Comparison of ENCODE assay signal across 9 cellular contexts in genomic region chr13:112931028-112931934, GRCh38. TPM values are rescaled to one million over a fixed set of nuclear protein-coding genes. Genes with fewer than 3 reads are reported as not detected.
DNase-seq lines count a peak whose midpoint lies in the region; ATAC-seq and TF ChIP-seq lines count a peak whose summit lies in the region.
"Had no signal": no experiment of that assay in that cellular context is flagged by ENCODE, and none has a peak within 500 bp of the region (broad histone marks: within the 10 kb centered on the region; RNA-seq: fewer than 3 reads in every experiment).

No MANE protein-coding gene starts in this region.

- H3K23ac ChIP-seq in mesendoderm (ENCODE audit: low read length): no peak overlapping the region

- no peak overlapping the region for H3K27ac ChIP-seq in mesendoderm (ENCODE audit: low read depth, low read length)

- no peak overlapping the region for H3K56ac ChIP-seq in mesendoderm (ENCODE audit: low read length)

- no peak overlapping the region for H2BK5ac ChIP-seq in mesendoderm (ENCODE audit: low read length)

- H3K9ac ChIP-seq in mesendoderm (ENCODE audit: low read length): no peak overlapping the region

- no CpG with 5 or more reads among the region's 32 CpGs for WGBS in mesendoderm (ENCODE audit: extremely low coverage, insufficient coverage, low lambda C conversion rate)

- H2BK15ac ChIP-seq in mesendoderm (replicated peaks; ENCODE audit: low read depth): no peak overlapping the region

- H3K9me3 Mint-ChIP-seq in stimulated activated naive B cell treated with anti-CD40 and anti-IgM and Interleukin-4, amounts not matched to agents 10 μg/mL and 1 μg/mL and 100 μg/mL, for 72 hours: peaks cover 0 to 2% of the 10 kb centered on the region in 2 donors
- H3K9me3 Mint-ChIP-seq: dendritic cell treated with granulocyte-macrophage colony-stimulating factor and Interleukin-4, amounts not matched to agents 40 ng/mL and 50 ng/mL, for 4 days had no signal

- no peak overlapping the region for H4K5ac ChIP-seq in mesendoderm (ENCODE audit: low read length)

- H3K36me3 ChIP-seq in BJ (ENCODE audit: control insufficient read depth, insufficient read depth, low read length) (no peaks in the 10 kb centered on the region), mesendoderm (ENCODE audit: control insufficient read depth, insufficient read depth, low read length) (no peaks in the 10 kb centered on the region)

- ATAC-seq in HG02763 (IDR thresholded peaks at IDR 0.05; ENCODE audit: unreplicated experiment) (peak; percentile 84), GM21529 (IDR thresholded peaks at IDR 0.05; ENCODE audit: unreplicated experiment) (no peak)
- ATAC-seq in stimulated activated naive B cell treated with anti-CD40 and anti-IgM and Interleukin-4, amounts not matched to agents 10 μg/mL and 1 μg/mL and 100 μg/mL, for 72 hours (replicated peaks): no peak

- no peak overlapping the region for H3K4ac ChIP-seq in mesendoderm (ENCODE audit: low read depth, low read length)

- H3K4me3 ChIP-seq in BJ (ENCODE audit: low read depth, low read length) (no peak overlapping the region), mesendoderm (ENCODE audit: low read length) (no peak overlapping the region)

- H3K27me3 ChIP-seq in BJ (ENCODE audit: control insufficient read depth, insufficient read depth, low read length) (peaks cover 18% of the 10 kb centered on the region), mesendoderm (ENCODE audit: insufficient read depth, low read length, poor library complexity) (no peaks in the 10 kb centered on the region)

- H3K4me1 ChIP-seq in mesendoderm (ENCODE audit: control insufficient read depth, low read depth, low read length): peaks cover 6% of the 10 kb centered on the region

- POLR2A ChIA-PET in BJ (lab: Charles Lee): no interaction called here

- H2AK5ac ChIP-seq in mesendoderm (ENCODE audit: low read length): no peak overlapping the region

- DNase-seq in BJ (ENCODE audit: low read depth) (peak; percentile 37), NCI-H526 treated with DMSO at 0.1 percent for 48 hours (lab: John Stamatoyannopoulos, UW) (peak; percentile 89), dedifferentiated amniotic fluid mesenchymal stem cell (ENCODE audit: extremely low spot score) (peak; percentile 81), mesendoderm (peak; percentile 83)
- no peak for DNase-seq in stimulated activated naive B cell treated with anti-CD40 and anti-IgM and Interleukin-4, amounts not matched to agents 10 μg/mL and 1 μg/mL and 100 μg/mL, for 72 hours
- DNase-seq in stimulated activated CD8-positive, alpha-beta memory T cell treated with anti-CD3 and anti-CD28 coated beads, Interleukin-4, amount 100 ng/mL, for 48 hours: no peak

- no peak overlapping the region for H3K27ac Mint-ChIP-seq in stimulated activated naive B cell treated with anti-CD40 and anti-IgM and Interleukin-4, amounts not matched to agents 10 μg/mL and 1 μg/mL and 100 μg/mL, for 72 hours
- H3K27ac Mint-ChIP-seq: dendritic cell treated with granulocyte-macrophage colony-stimulating factor and Interleukin-4, amounts not matched to agents 40 ng/mL and 50 ng/mL, for 4 days had no signal

- peak; percentile 86 for TF ChIP-seq CTCF in BJ (IDR thresholded peaks at IDR 0.05; ENCODE audit: insufficient read depth, low read depth, low read length)

- no peak overlapping the region for H4K8ac ChIP-seq in mesendoderm (ENCODE audit: low read depth, low read length)

- H3K27me3 Mint-ChIP-seq in stimulated activated naive B cell treated with anti-CD40 and anti-IgM and Interleukin-4, amounts not matched to agents 10 μg/mL and 1 μg/mL and 100 μg/mL, for 72 hours: peaks cover 22 to 34% of the 10 kb centered on the region in 2 donors

- H3K4me2 ChIP-seq in mesendoderm (ENCODE audit: low read length): no peak overlapping the region

- no peaks in the 10 kb centered on the region for H3K79me2 ChIP-seq in mesendoderm (ENCODE audit: control insufficient read depth, insufficient read depth, low read length)

- no peak overlapping the region for H3K18ac ChIP-seq in mesendoderm (ENCODE audit: low read length)

- H3K36me3 Mint-ChIP-seq in stimulated activated naive B cell treated with anti-CD40 and anti-IgM and Interleukin-4, amounts not matched to agents 10 μg/mL and 1 μg/mL and 100 μg/mL, for 72 hours: peaks cover 0 to 14% of the 10 kb centered on the region in 2 donors

- CTCF ChIA-PET in BJ (lab: Yijun Ruan, JAX): interaction anchor here (0.9 to 2.1 kb wide), 5 partner anchors 11 to 26 kb away, joined by 3 to 9 read pairs (median 4); no protein-coding TSS in a partner anchor

- peaks cover 9 to 13% of the 10 kb centered on the region in 2 donors for H3K4me1 Mint-ChIP-seq in stimulated activated naive B cell treated with anti-CD40 and anti-IgM and Interleukin-4, amounts not matched to agents 10 μg/mL and 1 μg/mL and 100 μg/mL, for 72 hours

- no peaks in the 10 kb centered on the region for H3K79me1 ChIP-seq in mesendoderm (ENCODE audit: low read length)

- H2BK120ac ChIP-seq in mesendoderm (ENCODE audit: low read depth, low read length): no peak overlapping the region

- no peak overlapping the region for H3K4me3 Mint-ChIP-seq in stimulated activated naive B cell treated with anti-CD40 and anti-IgM and Interleukin-4, amounts not matched to agents 10 μg/mL and 1 μg/mL and 100 μg/mL, for 72 hours
- H3K4me3 Mint-ChIP-seq: dendritic cell treated with granulocyte-macrophage colony-stimulating factor and Interleukin-4, amounts not matched to agents 40 ng/mL and 50 ng/mL, for 4 days had no signal

RNA-seq across cellular contexts. Expression of gene MCF2L, which starts 37.7 kb away (rescaled TPM):
- 0.02 TPM in 1 of 2 replicates, not detected in the other for polyA plus RNA-seq in BJ (2011; rRNA removed)
- not detected in 2 replicates for polyA minus RNA-seq in BJ (2011; rRNA and poly(A)+ RNA removed)
- 2.9 TPM for polyA plus RNA-seq in mesendoderm (2013, experiment 1 of 2)
- polyA plus RNA-seq in mesendoderm (2013, experiment 2 of 2): 3.2 TPM

Comparison
In these comparisons a context has a peak if more than half of its experiments do, and no peak if none do; other contexts are left out.
1. DNase-seq: peak in BJ (single experiment), NCI-H526 treated with DMSO at 0.1 percent for 48 hours (single experiment), dedifferentiated amniotic fluid mesenchymal stem cell (single experiment) and mesendoderm (single experiment); none in stimulated activated naive B cell treated with anti-CD40 and anti-IgM and Interleukin-4, amounts not matched to agents 10 μg/mL and 1 μg/mL and 100 μg/mL, for 72 hours (single experiment) and stimulated activated CD8-positive, alpha-beta memory T cell treated with anti-CD3 and anti-CD28 coated beads, Interleukin-4, amount 100 ng/mL, for 48 hours (single experiment).